ENCODE assay signal across 8 cellular contexts in the genomic region with DNA sequence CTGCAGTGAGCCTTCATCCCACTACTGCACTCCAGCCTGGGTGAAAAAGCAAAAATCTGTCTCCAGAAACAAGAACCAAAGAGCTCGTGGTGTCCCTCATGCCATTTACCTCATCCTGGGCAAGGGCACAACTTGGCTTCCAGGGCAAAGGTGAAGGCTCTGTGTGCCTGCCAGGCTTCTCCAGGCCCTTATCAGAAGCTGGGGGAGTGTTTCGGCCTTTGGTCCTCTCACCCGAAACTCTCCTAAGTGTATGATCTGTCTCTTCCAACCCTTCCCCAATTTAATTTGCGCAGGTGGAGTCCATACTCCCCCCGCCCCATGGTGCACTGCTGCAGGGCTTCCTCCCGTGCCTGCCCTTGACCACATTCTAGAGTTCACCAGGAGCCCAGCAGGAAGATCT. TPM values are rescaled to one million over a fixed set of nuclear protein-coding genes. Genes with fewer than 3 reads are reported as not detected.
DNase-seq lines count a peak whose midpoint lies in the region; ATAC-seq lines count a peak whose summit lies in the region.
"Had no signal": no experiment of that assay in that cellular context is flagged by ENCODE, and none has a peak within 500 bp of the region (broad histone marks: within the 10 kb centered on the region; RNA-seq: fewer than 3 reads in every experiment).

No MANE protein-coding gene starts in this region.

- H3K4me3 Mint-ChIP-seq in stimulated activated naive CD8-positive, alpha-beta T cell treated with anti-CD3 and anti-CD28 coated beads, Interleukin-15, Interleukin-2, amounts not matched to agents 100 ng/mL and 50 ng/mL, for 24 hours, result peak overlapping the region; percentile 60

- H3K9me3 ChIP-seq in right cardiac atrium (ENCODE audit: control insufficient read depth, low read length), result no peaks in the 10 kb centered on the region

- H3K27me3 ChIP-seq in right cardiac atrium (ENCODE audit: control insufficient read depth, insufficient read depth), result no peaks in the 10 kb centered on the region

- H3K27ac ChIP-seq in right cardiac atrium (ENCODE audit: low read length), result peak overlapping the region; percentile 28

- peak overlapping the region; percentile 61 for H3K27ac Mint-ChIP-seq in stimulated activated naive CD8-positive, alpha-beta T cell treated with anti-CD3 and anti-CD28 coated beads, Interleukin-15, Interleukin-2, amounts not matched to agents 100 ng/mL and 50 ng/mL, for 24 hours

- peak overlapping the region; percentile 62 for H3K4me3 ChIP-seq in right cardiac atrium (ENCODE audit: low read length)

- peaks cover 38% of the 10 kb centered on the region for H3K36me3 Mint-ChIP-seq in stimulated activated naive CD8-positive, alpha-beta T cell treated with anti-CD3 and anti-CD28 coated beads, Interleukin-15, Interleukin-2, amounts not matched to agents 100 ng/mL and 50 ng/mL, for 24 hours (ENCODE audit: low read depth)

- H3K9me3 Mint-ChIP-seq in stimulated activated naive CD8-positive, alpha-beta T cell treated with anti-CD3 and anti-CD28 coated beads, Interleukin-15, Interleukin-2, amounts not matched to agents 100 ng/mL and 50 ng/mL, for 24 hours, result no peaks in the 10 kb centered on the region

- intact Hi-C loops in right cardiac atrium (cut with DNase I), result no loop called here

- H3K27me3 Mint-ChIP-seq in stimulated activated naive CD8-positive, alpha-beta T cell treated with anti-CD3 and anti-CD28 coated beads, Interleukin-15, Interleukin-2, amounts not matched to agents 100 ng/mL and 50 ng/mL, for 24 hours, result no peaks in the 10 kb centered on the region

- no peak for ATAC-seq in stimulated activated naive CD8-positive, alpha-beta T cell treated with anti-CD3 and anti-CD28 coated beads, Interleukin-15, Interleukin-2, amounts not matched to agents 100 U/mL and 50 U/mL, for 24 hours
- ATAC-seq in right cardiac atrium (no peak), GM19351 (IDR thresholded peaks at IDR 0.05; ENCODE audit: unreplicated experiment) (no peak)

- no peak for DNase-seq in stimulated activated naive CD8-positive, alpha-beta T cell treated with anti-CD3 and anti-CD28 coated beads, Interleukin-15, Interleukin-2, amounts not matched to agents 100 U/mL and 50 U/mL, for 24 hours
- peak in 1 of 3 donors; percentile 27 for DNase-seq in right cardiac atrium
- no peak for DNase-seq in iPS-NIHi7 (ENCODE audit: extremely low spot score)
- DNase-seq in NCI-H1417 treated with DMSO at 0.1 percent for 48 hours (lab: John Stamatoyannopoulos, UW), result no peak
- DNase-seq: effector memory CD4-positive, alpha-beta T cell had no signal

- H3K4me1 ChIP-seq in right cardiac atrium (ENCODE audit: control insufficient read depth, insufficient read depth, low read length), result peaks cover 3% of the 10 kb centered on the region

- H3K4me1 Mint-ChIP-seq in stimulated activated naive CD8-positive, alpha-beta T cell treated with anti-CD3 and anti-CD28 coated beads, Interleukin-15, Interleukin-2, amounts not matched to agents 100 ng/mL and 50 ng/mL, for 24 hours (ENCODE audit: low read depth), result peaks cover 47% of the 10 kb centered on the region

- 72% methylated on average over 6 of the region's 6 CpGs for WGBS in right cardiac atrium

RNA-seq across cellular contexts. Expression of a gene that starts 1.1 kb away (rescaled TPM):
- 10 to 100 TPM; 32.4 to 47.6 (median 37.1) TPM for total RNA-seq in right cardiac atrium
- polyA plus RNA-seq in right cardiac atrium, result 46.1 TPM

RNA-seq across cellular contexts. Expression of a gene that starts 2.3 kb away (rescaled TPM):
- 100 to 1,000 TPM in 2 of 4 donors, 10 to 100 TPM in 2; 82.8 to 104 (median 100) TPM for total RNA-seq in right cardiac atrium
- 239 TPM for polyA plus RNA-seq in right cardiac atrium

RNA-seq across cellular contexts. Expression of a gene that starts 11.1 kb away (rescaled TPM):
- 100 to 1,000 TPM; 135 to 299 (median 142) TPM for total RNA-seq in right cardiac atrium
- polyA plus RNA-seq in right cardiac atrium, result 375 TPM

RNA-seq across cellular contexts. Expression of a gene that starts 17.8 kb away (rescaled TPM):
- total RNA-seq in right cardiac atrium, result under 1 TPM; 0.38 to 0.97 (median 0.65) TPM
- 0.50 TPM for polyA plus RNA-seq in right cardiac atrium
- total RNA-seq: omental fat pad had no signal

RNA-seq across cellular contexts. Expression of a gene that starts 24.6 kb away (rescaled TPM):
- 1 to 10 TPM in 2 of 4 donors, under 1 TPM in 2; 0.88 to 1.3 (median 0.98) TPM for total RNA-seq in right cardiac atrium
- polyA plus RNA-seq in right cardiac atrium, result 0.48 TPM
